ENCODE assay signal across 14 cellular contexts in genomic region chr15:70617076-70617910, GRCh38.
A peak's percentile ranks its signal among the peaks of the same experiment; 100 is the strongest.
DNase-seq lines count a peak whose midpoint lies in the region; ATAC-seq and TF ChIP-seq lines count a peak whose summit lies in the region.
"Had no signal": no experiment of that assay in that cellular context is flagged by ENCODE, and none has a peak within 500 bp of the region (broad histone marks: within the 10 kb centered on the region; RNA-seq: fewer than 3 reads in every experiment).

No MANE protein-coding gene starts in this region.

- H3K27me3 ChIP-seq in GM23248 (replicated peaks; ENCODE audit: insufficient read depth) (no peaks in the 10 kb centered on the region), sigmoid colon (no peaks in the 10 kb centered on the region), foreskin keratinocyte (peaks cover 34% of the 10 kb centered on the region), lower lobe of right lung (ENCODE audit: low read depth) (no peaks in the 10 kb centered on the region)
- H3K27me3 ChIP-seq: BLaER1 had no signal

- H2AFZ ChIP-seq in GM23248 = no peak overlapping the region

- 68 to 73% methylated on average over 4 of the region's 4 CpGs for WGBS in GM23248 (ENCODE audit: low coverage in 1 of 2, low lambda C conversion rate in 2 of 2, missing lambda C conversion rate in 2 of 2), 2 experiments
- WGBS in sigmoid colon, 2 donors = 17 to 55% methylated on average over 4 of the region's 4 CpGs

- no peaks in the 10 kb centered on the region for H3K79me2 ChIP-seq in GM23248 (ENCODE audit: insufficient read depth)

- H3K27ac ChIP-seq in GM23248 = no peak overlapping the region
- H3K27ac ChIP-seq in sigmoid colon = no peak overlapping the region
- H3K27ac ChIP-seq in foreskin keratinocyte = no peak overlapping the region
- no peak overlapping the region for H3K27ac ChIP-seq in lower lobe of right lung
- H3K27ac ChIP-seq: BLaER1 had no signal

- no peaks in the 10 kb centered on the region for H3K9me2 ChIP-seq in GM23248 (ENCODE audit: insufficient read depth)

- H3K9ac ChIP-seq in GM23248 = no peak overlapping the region
- H3K9ac ChIP-seq: BLaER1 had no signal

- no peak overlapping the region for H3K4me3 ChIP-seq in GM23248
- no peak overlapping the region for H3K4me3 ChIP-seq in sigmoid colon
- H3K4me3 ChIP-seq in lower lobe of right lung = no peak overlapping the region
- H3K4me3 ChIP-seq: BLaER1 had no signal

- DNase-seq in AG08395 (ENCODE audit: low spot score) (peak; percentile 10), GM23248 (peak; percentile 13), NCI-H748 treated with DMSO at 0.1 percent for 48 hours (lab: John Stamatoyannopoulos, UW) (peak; percentile 2), islet precursor cell (peak; percentile 71), sigmoid colon (no peak), dedifferentiated amniotic fluid mesenchymal stem cell (ENCODE audit: extremely low spot score) (no peak), foreskin keratinocyte (no peak), lower lobe of right lung (no peak)
- DNase-seq: activated T-cell treated with anti-CD3 and anti-CD28 coated beads, Interleukin-2, amount 50 U/mL, for 72 hours; cerebellar nuclear complex; HFFc6; NCI-H2227 treated with DMSO at 0.1 percent for 48 hours; small intestine had no signal

- H4K20me1 ChIP-seq in GM23248 (ENCODE audit: insufficient read depth) = no peaks in the 10 kb centered on the region
- H4K20me1 ChIP-seq: BLaER1 had no signal

- no peak for TF ChIP-seq EP300 in sigmoid colon (IDR thresholded peaks at IDR 0.05)

- no peak for TF ChIP-seq CTCF in sigmoid colon (IDR thresholded peaks at IDR 0.05)
- TF ChIP-seq CTCF in foreskin keratinocyte (conservative IDR thresholded peaks at IDR 0.05) = no peak
- no peak for TF ChIP-seq CTCF in lower lobe of right lung (IDR thresholded peaks at IDR 0.05)

- H3K9me3 ChIP-seq in GM23248 (ENCODE audit: low read depth) = no peaks in the 10 kb centered on the region
- H3K9me3 ChIP-seq in sigmoid colon = peaks cover 0 to 5% (median 0%) of the 10 kb centered on the region in 4 donors
- peaks cover 6% of the 10 kb centered on the region for H3K9me3 ChIP-seq in lower lobe of right lung

- in situ Hi-C loops in GM23248 (cut with MboI) = no loop called here

- TF ChIP-seq POLR2A in sigmoid colon (IDR thresholded peaks at IDR 0.05) = no peak

- H3K36me3 ChIP-seq in GM23248 (ENCODE audit: low read depth) (no peaks in the 10 kb centered on the region), sigmoid colon (no peaks in the 10 kb centered on the region), lower lobe of right lung (no peaks in the 10 kb centered on the region)
- H3K36me3 ChIP-seq: BLaER1 had no signal

- H3K4me2 ChIP-seq in GM23248 (ENCODE audit: unreplicated experiment) = no peak overlapping the region
- H3K4me2 ChIP-seq: BLaER1 had no signal

- no peaks in the 10 kb centered on the region for H3K4me1 ChIP-seq in GM23248 (ENCODE audit: insufficient read depth)
- H3K4me1 ChIP-seq in sigmoid colon = peaks cover 0 to 13% (median 9%) of the 10 kb centered on the region in 4 donors
- H3K4me1 ChIP-seq in foreskin keratinocyte = peaks cover 3% of the 10 kb centered on the region
- H3K4me1 ChIP-seq in lower lobe of right lung = no peaks in the 10 kb centered on the region
- H3K4me1 ChIP-seq: BLaER1 had no signal

- no peak for ATAC-seq in foreskin keratinocyte
- no peak for ATAC-seq in lower lobe of right lung

- H3F3A ChIP-seq in GM23248 (ENCODE audit: insufficient read depth) = no peaks in the 10 kb centered on the region

- intact Hi-C loops in sigmoid colon (cut with DNase I) = no loop called here
- intact Hi-C loops in lower lobe of right lung (cut with DNase I) = no loop called here

Comparison
In these comparisons a context has a peak if more than half of its experiments do, and no peak if none do; other contexts are left out.
1. DNase-seq: peak in AG08395 (single experiment), GM23248 (single experiment), NCI-H748 treated with DMSO at 0.1 percent for 48 hours (single experiment) and islet precursor cell (single experiment); none in sigmoid colon (single experiment), dedifferentiated amniotic fluid mesenchymal stem cell (single experiment), foreskin keratinocyte (0 of 2) and lower lobe of right lung (single experiment).